2 cellular contexts compared by ENCODE assay signal in genomic region chr2:144675331-144675730, GRCh38.
TF ChIP-seq lines count a peak whose summit lies in the region.

No MANE protein-coding gene starts in this region.

TF ChIP-seq in IMR-90, 13 proteins besides CTCF, POLR2A, EP300 and RAD21:
- TF ChIP-seq CEBPB (IDR thresholded peaks at IDR 0.05; ENCODE audit: low read depth, low read length): peak; percentile 54
- no peak for TF ChIP-seq NFE2L2 (IDR thresholded peaks at IDR 0.05; ENCODE audit: low read depth, low read length)

TF ChIP-seq in K562, 482 proteins besides CTCF, POLR2A, EP300 and RAD21:
- no peak for TF ChIP-seq CEBPG (CRISPR knock-in tag; IDR thresholded peaks at IDR 0.05)
- peak in 1 of 2 experiments; percentile 44; a peak in 1 of 4 replicates for TF ChIP-seq CEBPG (tag; conservative IDR thresholded peaks at IDR 0.05 in 1 of 2, IDR thresholded peaks at IDR 0.05 in 1 of 2)
- TF ChIP-seq CEBPB (tag; IDR thresholded peaks at IDR 0.05): peak; percentile 55
- TF ChIP-seq DPF2 (IDR thresholded peaks at IDR 0.05): no peak
